ENCODE assay signal across 14 cellular contexts in the genomic region with DNA sequence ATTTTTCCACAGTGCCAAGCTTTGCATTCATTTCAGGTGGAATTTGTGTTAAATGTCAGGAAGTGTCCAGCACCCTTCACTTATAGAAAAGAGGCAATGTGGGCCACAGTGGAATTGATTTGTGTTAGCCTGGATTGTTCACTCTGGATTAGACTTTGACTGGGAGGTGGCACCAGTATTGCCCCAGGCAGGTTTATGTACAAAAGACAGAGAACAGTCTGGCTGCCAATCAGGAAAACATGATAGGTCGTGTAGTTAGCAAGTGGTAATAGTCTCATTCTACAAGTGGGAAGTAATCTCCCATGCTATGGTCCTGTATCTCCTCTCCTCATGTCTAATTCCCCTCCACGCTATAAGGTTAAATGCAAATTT. TPM values are rescaled to one million over a fixed set of nuclear protein-coding genes. Genes with fewer than 3 reads are reported as not detected.
"Had no signal": no experiment of that assay in that cellular context is flagged by ENCODE, and none has a peak within 500 bp of the region (broad histone marks: within the 10 kb centered on the region; RNA-seq: fewer than 3 reads in every experiment).

No MANE protein-coding gene starts in this region.

- H3K36me3 ChIP-seq: ascending aorta, cardiac muscle cell, ovary, stomach, thoracic aorta had no signal

- ATAC-seq: activated naive CD8-positive, alpha-beta T cell treated with anti-CD3 and anti-CD28 coated beads, Interleukin-2, amount 50 U/mL, for 24 hours; T-helper 17 cell had no signal

- H3K4me1 ChIP-seq: ascending aorta had no signal

- H3K9me3 ChIP-seq: ascending aorta, ovary, stomach, thoracic aorta had no signal

- H3K27me3 Mint-ChIP-seq: activated CD4-positive, alpha-beta T cell treated with anti-CD3 and anti-CD28 coated beads, Interleukin-2, amount 10 ng/mL, durations not matched to agents 7 days and 5 days; activated naive CD8-positive, alpha-beta T cell treated with anti-CD3 and anti-CD28 coated beads, Interleukin-2, amount 50 U/mL, for 24 hours; T-helper 17 cell had no signal

- H3K4me3 Mint-ChIP-seq: activated CD4-positive, alpha-beta T cell treated with anti-CD3 and anti-CD28 coated beads, Interleukin-2, amount 10 ng/mL, durations not matched to agents 7 days and 5 days; activated naive CD8-positive, alpha-beta T cell treated with anti-CD3 and anti-CD28 coated beads, Interleukin-2, amount 50 U/mL, for 24 hours; T-helper 17 cell had no signal

- H3K27ac ChIP-seq: ascending aorta, cardiac muscle cell, ovary, thoracic aorta had no signal

- H3K27me3 ChIP-seq: ascending aorta, cardiac muscle cell, ovary, stomach had no signal

- DNase-seq: activated CD4-positive, alpha-beta T cell treated with anti-CD3 and anti-CD28 coated beads, Interleukin-2, amount 10 ng/mL, durations not matched to agents 7 days and 5 days; activated CD4-positive, CD25-positive, alpha-beta regulatory T cell; activated CD8-positive, alpha-beta memory T cell treated with anti-CD3 and anti-CD28 coated beads for 24 hours; activated naive CD4-positive, alpha-beta T cell treated with Interleukin-2 at 50 U/mL for 16 hours; activated naive CD8-positive, alpha-beta T cell treated with anti-CD3 and anti-CD28 coated beads, Interleukin-2, amount 50 U/mL, for 24 hours; hypothalamus; ovary; stimulated activated CD4-positive, alpha-beta T cell treated with anti-CD3 and anti-CD28 coated beads, Interleukin-4, amount 100 ng/mL, for 4 hours; stomach; T-helper 17 cell had no signal

- H3K4me3 ChIP-seq: ascending aorta, cardiac muscle cell, ovary, stomach, thoracic aorta had no signal

- H3K27ac Mint-ChIP-seq: activated CD4-positive, alpha-beta T cell treated with anti-CD3 and anti-CD28 coated beads, Interleukin-2, amount 10 ng/mL, durations not matched to agents 7 days and 5 days; activated naive CD8-positive, alpha-beta T cell treated with anti-CD3 and anti-CD28 coated beads, Interleukin-2, amount 50 U/mL, for 24 hours; T-helper 17 cell had no signal

- H3K9me3 Mint-ChIP-seq: activated CD4-positive, alpha-beta T cell treated with anti-CD3 and anti-CD28 coated beads, Interleukin-2, amount 10 ng/mL, durations not matched to agents 7 days and 5 days; activated naive CD8-positive, alpha-beta T cell treated with anti-CD3 and anti-CD28 coated beads, Interleukin-2, amount 50 U/mL, for 24 hours had no signal

RNA-seq across cellular contexts. Expression of gene RAB27B, which starts 45.6 kb away (rescaled TPM):
- total RNA-seq: endothelial cell of umbilical vein had no signal
